Comparison of ENCODE assay signal across 18 cellular contexts in genomic region chrX:136630881-136631280, GRCh38. TPM values are rescaled to one million over a fixed set of nuclear protein-coding genes. Genes with fewer than 3 reads are reported as not detected.
DNase-seq lines count a peak whose midpoint lies in the region; ATAC-seq, FAIRE-seq and TF ChIP-seq lines count a peak whose summit lies in the region.
"Had no signal": no experiment of that assay in that cellular context is flagged by ENCODE, and none has a peak within 500 bp of the region (broad histone marks: within the 10 kb centered on the region; RNA-seq: fewer than 3 reads in every experiment).

No MANE protein-coding gene starts in this region.

- peak; percentile 62 to 66 for ATAC-seq in naive thymus-derived CD8-positive, alpha-beta T cell

- H3K27ac Mint-ChIP-seq in activated naive CD4-positive, alpha-beta T cell treated with anti-CD3 and anti-CD28 coated beads, Interleukin-2, amount 10 ng/mL, durations not matched to agents 7 days and 5 days: peak overlapping the region; percentile 97
- H3K27ac Mint-ChIP-seq in activated CD4-positive, alpha-beta memory T cell treated with anti-CD3 and anti-CD28 coated beads, Interleukin-2, amount 10 ng/mL, durations not matched to agents 7 days and 5 days: peak overlapping the region; percentile 95
- peak overlapping the region; percentile 72 to 94 (median 87) for H3K27ac Mint-ChIP-seq in naive thymus-derived CD8-positive, alpha-beta T cell
- H3K27ac Mint-ChIP-seq: HFFc6 had no signal

- no peak for TF ChIP-seq POLR2A in GM12891 (IDR thresholded peaks at IDR 0.05; ENCODE audit: low read depth, low read length)

- CTCF ChIA-PET in activated naive CD4-positive, alpha-beta T cell treated with anti-CD3 and anti-CD28 coated beads, Interleukin-2, amount 10 ng/mL, durations not matched to agents 7 days and 5 days (lab: Charles Lee): no interaction called here
- CTCF ChIA-PET in activated CD4-positive, alpha-beta memory T cell treated with anti-CD3 and anti-CD28 coated beads, Interleukin-2, amount 10 ng/mL, durations not matched to agents 7 days and 5 days (lab: Charles Lee): no interaction called here

- POLR2A ChIA-PET in activated CD4-positive, alpha-beta memory T cell treated with anti-CD3 and anti-CD28 coated beads, Interleukin-2, amount 10 ng/mL, durations not matched to agents 7 days and 5 days (lab: Charles Lee): interaction anchor here (0.8 to 6.3 kb wide), 4 partner anchors 8 to 23 kb away, joined by 3 to 61 read pairs (median 3); no protein-coding TSS in a partner anchor
- POLR2A ChIA-PET in naive thymus-derived CD8-positive, alpha-beta T cell (lab: Charles Lee): interaction anchor here (1.1 to 1.2 kb wide), 2 partner anchors 14 to 16 kb away, joined by 3 to 4 read pairs; no protein-coding TSS in a partner anchor

- peak overlapping the region; percentile 12 for H3K4me3 Mint-ChIP-seq in activated naive CD4-positive, alpha-beta T cell treated with anti-CD3 and anti-CD28 coated beads, Interleukin-2, amount 10 ng/mL, durations not matched to agents 7 days and 5 days
- no peak overlapping the region for H3K4me3 Mint-ChIP-seq in activated CD4-positive, alpha-beta memory T cell treated with anti-CD3 and anti-CD28 coated beads, Interleukin-2, amount 10 ng/mL, durations not matched to agents 7 days and 5 days
- peak overlapping the region in 7 of 10 donors; percentile 6 to 67 (median 57) for H3K4me3 Mint-ChIP-seq in naive thymus-derived CD8-positive, alpha-beta T cell
- H3K4me3 Mint-ChIP-seq: HFFc6 had no signal

- peaks cover 91% of the 10 kb centered on the region for H3K4me1 Mint-ChIP-seq in activated naive CD4-positive, alpha-beta T cell treated with anti-CD3 and anti-CD28 coated beads, Interleukin-2, amount 10 ng/mL, durations not matched to agents 7 days and 5 days
- H3K4me1 Mint-ChIP-seq in activated CD4-positive, alpha-beta memory T cell treated with anti-CD3 and anti-CD28 coated beads, Interleukin-2, amount 10 ng/mL, durations not matched to agents 7 days and 5 days: peaks cover 88% of the 10 kb centered on the region
- H3K4me1 Mint-ChIP-seq in naive thymus-derived CD8-positive, alpha-beta T cell: peaks cover 19 to 88% (median 83%) of the 10 kb centered on the region in 4 donors

- FAIRE-seq in GM12891 (lab: Jason Lieb, UNC): peak; percentile 56
- FAIRE-seq: HTR-8/SVneo had no signal

- H3K36me3 Mint-ChIP-seq in activated naive CD4-positive, alpha-beta T cell treated with anti-CD3 and anti-CD28 coated beads, Interleukin-2, amount 10 ng/mL, durations not matched to agents 7 days and 5 days: peaks cover 6% of the 10 kb centered on the region
- H3K36me3 Mint-ChIP-seq in activated CD4-positive, alpha-beta memory T cell treated with anti-CD3 and anti-CD28 coated beads, Interleukin-2, amount 10 ng/mL, durations not matched to agents 7 days and 5 days (ENCODE audit: low read depth): peaks cover 2% of the 10 kb centered on the region
- no peaks in the 10 kb centered on the region for H3K36me3 Mint-ChIP-seq in naive thymus-derived CD8-positive, alpha-beta T cell

- H3K9me3 Mint-ChIP-seq in activated naive CD4-positive, alpha-beta T cell treated with anti-CD3 and anti-CD28 coated beads, Interleukin-2, amount 10 ng/mL, durations not matched to agents 7 days and 5 days: no peaks in the 10 kb centered on the region
- no peaks in the 10 kb centered on the region for H3K9me3 Mint-ChIP-seq in activated CD4-positive, alpha-beta memory T cell treated with anti-CD3 and anti-CD28 coated beads, Interleukin-2, amount 10 ng/mL, durations not matched to agents 7 days and 5 days
- H3K9me3 Mint-ChIP-seq in naive thymus-derived CD8-positive, alpha-beta T cell: peaks cover 0 to 2% (median 0%) of the 10 kb centered on the region in 9 donors
- H3K9me3 Mint-ChIP-seq: HFFc6 had no signal

- no peaks in the 10 kb centered on the region for H3K27me3 Mint-ChIP-seq in activated naive CD4-positive, alpha-beta T cell treated with anti-CD3 and anti-CD28 coated beads, Interleukin-2, amount 10 ng/mL, durations not matched to agents 7 days and 5 days
- no peaks in the 10 kb centered on the region for H3K27me3 Mint-ChIP-seq in activated CD4-positive, alpha-beta memory T cell treated with anti-CD3 and anti-CD28 coated beads, Interleukin-2, amount 10 ng/mL, durations not matched to agents 7 days and 5 days
- no peaks in the 10 kb centered on the region for H3K27me3 Mint-ChIP-seq in naive thymus-derived CD8-positive, alpha-beta T cell

- peak; percentile 44 for DNase-seq in activated naive CD4-positive, alpha-beta T cell treated with anti-CD3 and anti-CD28 coated beads, Interleukin-2, amount 10 ng/mL, durations not matched to agents 7 days and 5 days
- DNase-seq in activated naive CD4-positive, alpha-beta T cell (lab: John Stamatoyannopoulos, UW): no peak
- DNase-seq in GM12891 (ENCODE audit: insufficient read length, low spot score) (no peak), OCI-M2 (lab: John Stamatoyannopoulos, UW; ENCODE audit: unreplicated experiment) (no peak), DMS79 (lab: John Stamatoyannopoulos, UW) (no peak)
- DNase-seq in activated CD4-positive, alpha-beta memory T cell treated with anti-CD3 and anti-CD28 coated beads, Interleukin-2, amount 10 ng/mL, durations not matched to agents 7 days and 5 days: no peak
- DNase-seq in naive thymus-derived CD8-positive, alpha-beta T cell: peak in 3 of 10 donors; percentile 20 to 52 (median 50)
- DNase-seq: BE2C; DMS 273 treated with DMSO at 0.1 percent for 48 hours; HFFc6; NCI-H1048; NCI-H345; NCI-H69; NK-92 treated with Interleukin-12 subunit alpha and Interleukin-12 subunit beta, amount 100 ng/mL, for 24 hours; OCI-M1 had no signal

TF ChIP-seq in GM12891, 5 proteins besides CTCF, POLR2A, EP300 and RAD21:
- TF ChIP-seq POU2F2 (IDR thresholded peaks at IDR 0.05; ENCODE audit: low read depth, low read length) (no peak), POLR2AphosphoS5 (IDR thresholded peaks at IDR 0.05; ENCODE audit: low read depth, low read length) (no peak), TAF1 (IDR thresholded peaks at IDR 0.05; ENCODE audit: low read depth, low read length) (no peak), SPI1 (IDR thresholded peaks at IDR 0.05; ENCODE audit: low read depth, low read length) (no peak), PAX5 (IDR thresholded peaks at IDR 0.05; ENCODE audit: insufficient read depth, low read length, severe bottlenecking) (no peak)

RNA-seq across cellular contexts. Expression of gene CD40LG, which starts 17.1 kb away (rescaled TPM):
- 0.21 TPM for polyA plus RNA-seq in GM12891 (2012; ENCODE audit: low read depth, missing spikeins)
- total RNA-seq in activated CD4-positive, alpha-beta memory T cell treated with anti-CD3 and anti-CD28 coated beads, Interleukin-2, amount 10 ng/mL, durations not matched to agents 7 days and 5 days: 100 to 1,000 TPM; 139 TPM
- under 1 TPM in 1 of 2 experiments, not detected in 1; 0.19 TPM for total RNA-seq in naive thymus-derived CD8-positive, alpha-beta T cell
- polyA plus RNA-seq in naive thymus-derived CD8-positive, alpha-beta T cell: under 1 TPM; 0.10 to 0.22 (median 0.17) TPM
- total RNA-seq: H4, HFFc6 had no signal
- polyA plus RNA-seq: AG04450 had no signal

Comparison
In these comparisons a context has a peak if more than half of its experiments do, and no peak if none do; other contexts are left out.
1. RNA of gene CD40LG, which starts 17.1 kb away (total RNA-seq): 139 TPM in activated CD4-positive, alpha-beta memory T cell treated with anti-CD3 and anti-CD28 coated beads, Interleukin-2, amount 10 ng/mL, durations not matched to agents 7 days and 5 days; 0.19 TPM in naive thymus-derived CD8-positive, alpha-beta T cell; every median in the first group is over 100 times any median in the second.
2. Peak in every context shown above with its lines, with median percentiles within 50 percentile points of each other: H3K27ac Mint-ChIP-seq.